In genomic region chr2:127853667-127854066, GRCh38 we compare ENCODE assay signal across 14 cellular contexts. TPM values are rescaled to one million over a fixed set of nuclear protein-coding genes. Genes with fewer than 3 reads are reported as not detected.
DNase-seq lines count a peak whose midpoint lies in the region; ATAC-seq, FAIRE-seq and TF ChIP-seq lines count a peak whose summit lies in the region.
"Had no signal": no experiment of that assay in that cellular context is flagged by ENCODE, and none has a peak within 500 bp of the region (broad histone marks: within the 10 kb centered on the region; RNA-seq: fewer than 3 reads in every experiment).

No MANE protein-coding gene starts in this region.

- H4K20me1 ChIP-seq in keratinocyte (ENCODE audit: control insufficient read depth, extremely low read depth, insufficient read depth, low read length): peaks cover 25% of the 10 kb centered on the region
- H4K20me1 ChIP-seq in PC-3 (ENCODE audit: low read length): peaks cover 21% of the 10 kb centered on the region; the same call in 1 of the 2 replicates

- H3K4me2 ChIP-seq in keratinocyte (ENCODE audit: control insufficient read depth, extremely low read depth, insufficient read depth, low read depth, low read length) (no peak overlapping the region), PC-3 (ENCODE audit: low read length) (no peak overlapping the region)

- no peaks in the 10 kb centered on the region for H3K9me3 Mint-ChIP-seq in activated T-helper 17 cell treated with anti-CD3 and anti-CD28 coated beads, Interleukin-2, amount 50 U/mL, for 72 hours
- peaks cover 4% of the 10 kb centered on the region for H3K9me3 Mint-ChIP-seq in glutamatergic neuron (ENCODE audit: unreplicated experiment)
- H3K9me3 Mint-ChIP-seq: brain, nephron had no signal

- H3K4me1 ChIP-seq in keratinocyte (ENCODE audit: control insufficient read depth, extremely low read depth, insufficient read depth, low read length): peaks cover 3% of the 10 kb centered on the region
- H3K4me1 ChIP-seq in PC-3 (ENCODE audit: insufficient read depth, low read length): peaks cover 14% of the 10 kb centered on the region
- H3K4me1 ChIP-seq: BE2C had no signal

- no TSS peak for BruUV-seq in PC-3 (replicated peaks; lab: Mats Ljungman, UMichigan)

- peak overlapping the region; percentile 6 for H3K27ac Mint-ChIP-seq in activated T-helper 17 cell treated with anti-CD3 and anti-CD28 coated beads, Interleukin-2, amount 50 U/mL, for 72 hours
- no peak overlapping the region for H3K27ac Mint-ChIP-seq in glutamatergic neuron (ENCODE audit: unreplicated experiment)
- H3K27ac Mint-ChIP-seq: nephron had no signal

- H3K4me3 ChIP-seq in keratinocyte (ENCODE audit: control insufficient read depth in 2 of 3, extremely low read depth in 1 of 3, insufficient read depth in 2 of 3, low read depth in 1 of 3, low read length in 3 of 3) (no peak overlapping the region), PC-3 (ENCODE audit: low read length) (no peak overlapping the region)
- H3K4me3 ChIP-seq: thyroid gland had no signal

- H3F3A ChIP-seq in PC-3 (ENCODE audit: low read length, unreplicated experiment): no peaks in the 10 kb centered on the region

- no peaks in the 10 kb centered on the region for H3K27me3 Mint-ChIP-seq in activated T-helper 17 cell treated with anti-CD3 and anti-CD28 coated beads, Interleukin-2, amount 50 U/mL, for 72 hours
- H3K27me3 Mint-ChIP-seq in glutamatergic neuron (ENCODE audit: unreplicated experiment): no peaks in the 10 kb centered on the region
- H3K27me3 Mint-ChIP-seq: brain had no signal

- FAIRE-seq in keratinocyte (lab: Jason Lieb, UNC): no peak
- FAIRE-seq: HepG2 had no signal

- intact Hi-C loops in PC-3 (cut with micrococcal nuclease): loop anchor here (10.0 kb wide), 1 partner anchor 79 kb away; no protein-coding TSS in a partner anchor

- H3K4me1 Mint-ChIP-seq in activated T-helper 17 cell treated with anti-CD3 and anti-CD28 coated beads, Interleukin-2, amount 50 U/mL, for 72 hours: peaks cover 12% of the 10 kb centered on the region
- H3K4me1 Mint-ChIP-seq in glutamatergic neuron (ENCODE audit: low read depth, unreplicated experiment): peaks cover 2% of the 10 kb centered on the region

- dilution Hi-C loops in keratinocyte (cut with MboI; ENCODE audit: extremely low pct_ligation_motif_present, low sequenced_read_pairs): no loop called here

- H3K9ac ChIP-seq in keratinocyte (ENCODE audit: control insufficient read depth, extremely low read depth, insufficient read depth, low read length) (no peak overlapping the region), PC-3 (ENCODE audit: low read length) (no peak overlapping the region)

- H3K9me2 ChIP-seq in PC-3 (replicated peaks; ENCODE audit: low read length): no peaks in the 10 kb centered on the region

- POLR2A ChIA-PET in PC-3 (lab: Charles Lee; ENCODE audit: unreplicated experiment): interaction anchor here (0.7 kb wide), 1 partner anchor 110 kb away, joined by 3 read pairs; no protein-coding TSS in a partner anchor

- H3K9me3 ChIP-seq in keratinocyte (ENCODE audit: control insufficient read depth, low read depth, low read length): no peaks in the 10 kb centered on the region
- no peaks in the 10 kb centered on the region for H3K9me3 ChIP-seq in PC-3 (ENCODE audit: low read length)
- H3K9me3 ChIP-seq: BE2C, thyroid gland had no signal

- H3K27me3 ChIP-seq in keratinocyte (ENCODE audit: control insufficient read depth, extremely low read depth, insufficient read depth, low read length) (no peaks in the 10 kb centered on the region), PC-3 (ENCODE audit: low read length) (no peaks in the 10 kb centered on the region)
- H3K27me3 ChIP-seq: BE2C, thyroid gland had no signal

- H3K9me1 ChIP-seq in keratinocyte (ENCODE audit: control insufficient read depth, extremely low read depth, insufficient read depth, low read length): peaks cover 3% of the 10 kb centered on the region

- H3K36me3 ChIP-seq in keratinocyte (ENCODE audit: control insufficient read depth in 2 of 2, extremely low read depth in 1 of 2, insufficient read depth in 2 of 2, low read length in 2 of 2) (peaks cover 8 to 9% of the 10 kb centered on the region in 2 experiments), PC-3 (ENCODE audit: low read depth, low read length) (peaks cover 40% of the 10 kb centered on the region)

- peak overlapping the region; percentile 94 for H3K4me3 Mint-ChIP-seq in activated T-helper 17 cell treated with anti-CD3 and anti-CD28 coated beads, Interleukin-2, amount 50 U/mL, for 72 hours
- H3K4me3 Mint-ChIP-seq in glutamatergic neuron (ENCODE audit: unreplicated experiment): no peak overlapping the region

- CTCF ChIA-PET in PC-3 (lab: Charles Lee): interaction anchor here (0.6 kb wide), 1 partner anchor 74 kb away, joined by 3 read pairs; no protein-coding TSS in a partner anchor

- H3K27ac ChIP-seq in keratinocyte (ENCODE audit: control insufficient read depth, insufficient read depth, low read length) (no peak overlapping the region), PC-3 (ENCODE audit: low read length) (no peak overlapping the region)
- H3K27ac ChIP-seq: thyroid gland had no signal

- TF ChIP-seq CTCF in keratinocyte (optimal IDR thresholded peaks at IDR 0.05 in 1 of 3, IDR thresholded peaks at IDR 0.05 in 1 of 3, conservative IDR thresholded peaks at IDR 0.05 in 1 of 3; ENCODE audit: extremely low read depth in 1 of 3, insufficient read depth in 2 of 3, low read length in 3 of 3) (no peak), glutamatergic neuron (IDR thresholded peaks at IDR 0.05; ENCODE audit: partially characterized antibody, unreplicated experiment) (no peak), PC-3 (conservative IDR thresholded peaks at IDR 0.05; ENCODE audit: low read depth, low read length) (no peak)

- H3K36me3 Mint-ChIP-seq in activated T-helper 17 cell treated with anti-CD3 and anti-CD28 coated beads, Interleukin-2, amount 50 U/mL, for 72 hours (ENCODE audit: low read depth): peaks cover 85% of the 10 kb centered on the region
- no peaks in the 10 kb centered on the region for H3K36me3 Mint-ChIP-seq in glutamatergic neuron (ENCODE audit: unreplicated experiment)

- DNase-seq in EH (ENCODE audit: low read depth) (peak; percentile 32), LHCN-M2 (ENCODE audit: low read depth) (peak; percentile 5), keratinocyte (ENCODE audit: low read depth, low spot score) (peak; percentile 35), glutamatergic neuron (no peak), PC-3 (no peak)
- DNase-seq: activated gamma-delta T cell, BE2C, thyroid gland had no signal

- H3K79me2 ChIP-seq in keratinocyte (ENCODE audit: control insufficient read depth, insufficient read depth, low read length) (peaks cover 57% of the 10 kb centered on the region), PC-3 (ENCODE audit: low read length) (peaks cover 68% of the 10 kb centered on the region)

- H2AFZ ChIP-seq in keratinocyte (ENCODE audit: control insufficient read depth, low read length): no peak overlapping the region
- H2AFZ ChIP-seq in PC-3 (ENCODE audit: low read length): no peak overlapping the region

- peak; percentile 29 for ATAC-seq in activated T-helper 17 cell treated with anti-CD3 and anti-CD28 coated beads, Interleukin-2, amount 50 U/mL, for 72 hours (replicated peaks)
- ATAC-seq in PC-3 (no peak), GM18519 (IDR thresholded peaks at IDR 0.05; ENCODE audit: low FRiP score, unreplicated experiment) (no peak)
- ATAC-seq: esophagus mucosa, HepG2 had no signal

RNA-seq across cellular contexts. Expression of gene POLR2D, which starts 4.3 kb away (rescaled TPM):
- total RNA-seq in LHCN-M2 (2014; rRNA removed) (20.1 and 23.5 TPM in 2 replicates), glutamatergic neuron (ENCODE audit: unreplicated experiment) (30.1 TPM), PC-3 (2014; rRNA removed) (23.6 and 25.3 TPM in 2 replicates)
- 20.2 TPM for polyA plus RNA-seq in LHCN-M2 (2012)
- total RNA-seq in activated T-helper 17 cell treated with anti-CD3 and anti-CD28 coated beads, Interleukin-2, amount 50 U/mL, for 72 hours: 10 to 100 TPM; 55.5 to 76.2 TPM
- 8.3 to 27.3 TPM (median 15.3 TPM) in 3 replicates for polyA plus RNA-seq in keratinocyte
- polyA plus RNA-seq in keratinocyte (2011; ENCODE audit: low read depth): 10.6 TPM
- 12.4 and 21.3 TPM in 2 replicates for polyA plus RNA-seq in keratinocyte (2011; cell fraction: cytosol; rRNA removed)
- 7.9 and 9.1 TPM in 2 replicates for polyA plus RNA-seq in keratinocyte (2011; cell fraction: nucleus; rRNA removed)
- 21.3 and 23.1 TPM in 2 replicates for polyA plus RNA-seq in keratinocyte (2012; ENCODE audit: low replicate concordance)
- polyA minus RNA-seq in keratinocyte: 12.6 to 19.3 TPM (median 15.6 TPM) in 3 replicates
- polyA minus RNA-seq in keratinocyte (2011; cell fraction: cytosol; rRNA and poly(A)+ RNA removed): 10.4 TPM
- 2.3 and 4.0 TPM in 2 replicates for polyA minus RNA-seq in keratinocyte (2011; cell fraction: nucleus; rRNA and poly(A)+ RNA removed)

RNA-seq across cellular contexts. Expression of gene AMMECR1L, which starts 32.1 kb away (rescaled TPM):
- total RNA-seq in LHCN-M2 (2014; rRNA removed): 7.9 and 10.4 TPM in 2 replicates
- polyA plus RNA-seq in LHCN-M2 (2012): 7.8 TPM
- total RNA-seq in activated T-helper 17 cell treated with anti-CD3 and anti-CD28 coated beads, Interleukin-2, amount 50 U/mL, for 72 hours: 10 to 100 TPM; 13.8 to 17.6 TPM
- 12.6 to 23.0 TPM (median 16.8 TPM) in 3 replicates for polyA plus RNA-seq in keratinocyte
- polyA plus RNA-seq in keratinocyte (2011; ENCODE audit: low read depth): 7.1 TPM
- 15.1 and 20.8 TPM in 2 replicates for polyA plus RNA-seq in keratinocyte (2011; cell fraction: cytosol; rRNA removed)
- polyA plus RNA-seq in keratinocyte (2011; cell fraction: nucleus; rRNA removed): 37.6 and 43.4 TPM in 2 replicates
- 16.1 and 16.2 TPM in 2 replicates for polyA plus RNA-seq in keratinocyte (2012; ENCODE audit: low replicate concordance)
- 12.6 to 21.8 TPM (median 18.0 TPM) in 3 replicates for polyA minus RNA-seq in keratinocyte
- polyA minus RNA-seq in keratinocyte (2011; cell fraction: cytosol; rRNA and poly(A)+ RNA removed): 14.4 TPM
- 21.2 and 34.1 TPM in 2 replicates for polyA minus RNA-seq in keratinocyte (2011; cell fraction: nucleus; rRNA and poly(A)+ RNA removed)
- total RNA-seq in glutamatergic neuron (ENCODE audit: unreplicated experiment): 25.2 TPM
- total RNA-seq in PC-3 (2014; rRNA removed): 10.9 and 14.6 TPM in 2 replicates

RNA-seq across cellular contexts. Expression of gene WDR33, which starts 42.7 kb away (rescaled TPM):
- 22.9 and 25.3 TPM in 2 replicates for total RNA-seq in LHCN-M2 (2014; rRNA removed)
- 14.9 TPM for polyA plus RNA-seq in LHCN-M2 (2012)
- 10 to 100 TPM; 72.6 to 80.3 TPM for total RNA-seq in activated T-helper 17 cell treated with anti-CD3 and anti-CD28 coated beads, Interleukin-2, amount 50 U/mL, for 72 hours
- 25.4 to 44.5 TPM (median 26.5 TPM) in 3 replicates for polyA plus RNA-seq in keratinocyte
- 35.5 TPM for polyA plus RNA-seq in keratinocyte (2011; ENCODE audit: low read depth)
- polyA plus RNA-seq in keratinocyte (2011; cell fraction: cytosol; rRNA removed): 12.5 and 26.0 TPM in 2 replicates
- 33.1 and 38.9 TPM in 2 replicates for polyA plus RNA-seq in keratinocyte (2011; cell fraction: nucleus; rRNA removed)
- polyA plus RNA-seq in keratinocyte (2012; ENCODE audit: low replicate concordance): 16.6 and 19.4 TPM in 2 replicates
- 21.3 to 73.0 TPM (median 38.2 TPM) in 3 replicates for polyA minus RNA-seq in keratinocyte
- polyA minus RNA-seq in keratinocyte (2011; cell fraction: cytosol; rRNA and poly(A)+ RNA removed): 15.3 TPM
- polyA minus RNA-seq in keratinocyte (2011; cell fraction: nucleus; rRNA and poly(A)+ RNA removed): 33.6 and 90.4 TPM in 2 replicates
- 54.5 TPM for total RNA-seq in glutamatergic neuron (ENCODE audit: unreplicated experiment)
- total RNA-seq in PC-3 (2014; rRNA removed): 31.4 and 31.7 TPM in 2 replicates

Comparison
In these comparisons a context has a peak if more than half of its experiments do, and no peak if none do; other contexts are left out.
1. DNase-seq: peak in EH (single experiment), LHCN-M2 (single experiment) and keratinocyte (single experiment); none in glutamatergic neuron (single experiment) and PC-3 (single experiment).